Comparison of ENCODE assay signal across 26 cellular contexts in the genomic region with DNA sequence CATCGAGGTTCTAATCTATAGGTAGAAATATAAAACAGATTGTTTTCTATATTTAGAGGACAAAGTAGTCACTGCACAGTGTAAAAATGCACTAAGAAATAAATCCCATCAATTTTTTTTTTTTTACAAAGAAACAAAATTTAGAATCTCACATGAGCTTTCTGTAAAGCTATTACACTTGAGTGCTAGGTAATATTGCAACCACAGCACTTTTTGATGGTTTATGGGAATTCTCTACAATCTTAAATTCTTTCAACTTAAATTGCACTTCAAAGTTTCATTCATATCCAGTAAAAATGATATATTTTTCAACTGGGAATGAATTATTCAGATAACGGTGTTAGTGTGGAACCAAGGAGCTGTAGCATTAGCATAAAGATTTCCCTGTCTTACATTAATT.
"Had no signal": no experiment of that assay in that cellular context is flagged by ENCODE, and none has a peak within 500 bp of the region (broad histone marks: within the 10 kb centered on the region; RNA-seq: fewer than 3 reads in every experiment).

No MANE protein-coding gene starts in this region.

- H3K4me3 ChIP-seq: neural progenitor cell, ovary, psoas muscle, skin epidermis, smooth muscle cell, spleen, stomach, thoracic aorta, thyroid gland, tibial nerve, upper lobe of left lung, vagina had no signal

- H3K9ac ChIP-seq: neural progenitor cell, parathyroid adenoma had no signal

- H3K4me1 ChIP-seq: neural progenitor cell, parathyroid adenoma, psoas muscle, spleen, stomach, thyroid gland, tibial nerve, upper lobe of left lung, vagina had no signal

- H3K27ac ChIP-seq: neural progenitor cell, ovary, parathyroid adenoma, psoas muscle, skin epidermis, spleen, stomach, thoracic aorta, thyroid gland, tibial nerve, upper lobe of left lung, vagina had no signal

- H3K4me2 ChIP-seq: neural progenitor cell, smooth muscle cell had no signal

- H3K9me3 ChIP-seq: ovary, psoas muscle, thoracic aorta, thyroid gland, tibial nerve, upper lobe of left lung, vagina had no signal

- ATAC-seq: naive thymus-derived CD4-positive, alpha-beta T cell; natural killer cell; psoas muscle; right cardiac atrium; sciatic nerve; stimulated activated effector memory CD8-positive, alpha-beta T cell treated with anti-CD3 and anti-CD28 coated beads, Interleukin-12 subunit alpha, Interleukin-12 subunit beta, amount 100 ng/mL, for 72 hours; stimulated activated naive B cell treated with anti-CD40 and anti-IgM and Interleukin-4, amounts not matched to agents 10 μg/mL and 1 μg/mL and 100 μg/mL, for 72 hours had no signal

- DNase-seq: naive thymus-derived CD4-positive, alpha-beta T cell; natural killer cell; occipital lobe; ovary; posterior cingulate gyrus; psoas muscle; stimulated activated CD4-positive, alpha-beta T cell treated with anti-CD3 and anti-CD28 coated beads, Interleukin-12 subunit alpha, Interleukin-12 subunit beta, amount 100 ng/mL, for 4 hours; stimulated activated CD4-positive, alpha-beta T cell treated with anti-CD3 and anti-CD28 coated beads, Interleukin-1b, Interleukin-23, amount 100 ng/mL, for 48 hours; stimulated activated CD4-positive, alpha-beta T cell treated with anti-CD3 and anti-CD28 coated beads, Interleukin-4, amount 100 ng/mL, for 1 hour; stimulated activated naive B cell treated with anti-CD40 and anti-IgM and Interleukin-4, amounts not matched to agents 10 μg/mL and 1 μg/mL and 100 μg/mL, for 72 hours; stimulated activated naive CD4-positive, alpha-beta T cell treated with Interleukin-2 at 50 U/mL for 16 hours; stomach; thyroid gland had no signal

- H2AFZ ChIP-seq: neural progenitor cell, parathyroid adenoma had no signal

- H3K79me2 ChIP-seq: parathyroid adenoma had no signal

- FAIRE-seq: urothelium cell line had no signal

- H3K27me3 ChIP-seq: neural progenitor cell, ovary, spleen, stomach, thyroid gland, tibial nerve, upper lobe of left lung, vagina had no signal

- H3K36me3 ChIP-seq: neural progenitor cell, ovary, spleen, stomach, thoracic aorta, thyroid gland, tibial nerve, upper lobe of left lung, vagina had no signal
